In genomic region chr9:129694265-129694664, GRCh38 we compare ENCODE assay signal across 2 cellular contexts.
TF ChIP-seq lines count a peak whose summit lies in the region.

No MANE protein-coding gene starts in this region.

TF ChIP-seq in IMR-90, 13 proteins besides CTCF, POLR2A, EP300 and RAD21:
- no peak for TF ChIP-seq MAFK (IDR thresholded peaks at IDR 0.05; ENCODE audit: low read depth, low read length)
- no peak for TF ChIP-seq ELK1 (IDR thresholded peaks at IDR 0.05; ENCODE audit: borderline replicate concordance, low read depth, low read length)
- TF ChIP-seq FOS (IDR thresholded peaks at IDR 0.05; ENCODE audit: low read depth, low read length), result no peak
- no peak for TF ChIP-seq CEBPB (IDR thresholded peaks at IDR 0.05; ENCODE audit: low read depth, low read length)
- no peak for TF ChIP-seq MXI1 (IDR thresholded peaks at IDR 0.05; ENCODE audit: borderline replicate concordance, low read depth, low read length)
- no peak for TF ChIP-seq MAZ (IDR thresholded peaks at IDR 0.05; ENCODE audit: borderline replicate concordance, low read depth, low read length)
- TF ChIP-seq BHLHE40 (IDR thresholded peaks at IDR 0.05; ENCODE audit: low read depth, low read length), result no peak
- TF ChIP-seq RCOR1 (IDR thresholded peaks at IDR 0.05; ENCODE audit: insufficient replicate concordance, low read length), result no peak

TF ChIP-seq in K562, 482 proteins besides CTCF, POLR2A, EP300 and RAD21:
- no peak for TF ChIP-seq KDM1A (IDR thresholded peaks at IDR 0.05)
- TF ChIP-seq, protein P1, sequence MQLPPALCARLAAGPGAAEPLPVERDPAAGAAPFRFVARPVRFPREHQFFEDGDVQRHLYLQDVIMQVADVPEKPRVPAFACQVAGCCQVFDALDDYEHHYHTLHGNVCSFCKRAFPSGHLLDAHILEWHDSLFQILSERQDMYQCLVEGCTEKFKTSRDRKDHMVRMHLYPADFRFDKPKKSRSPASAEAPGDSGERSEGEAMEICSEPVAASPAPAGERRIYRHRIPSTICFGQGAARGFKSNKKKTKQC (CRISPR knock-in tag; IDR thresholded peaks at IDR 0.05), result 0 out of 2 replicates have a peak, but pooled peaks have one; percentile 32
TF ChIP-seq in K562: peak in this region for 1.
